Comparison of ENCODE assay signal across 18 cellular contexts in the genomic region with DNA sequence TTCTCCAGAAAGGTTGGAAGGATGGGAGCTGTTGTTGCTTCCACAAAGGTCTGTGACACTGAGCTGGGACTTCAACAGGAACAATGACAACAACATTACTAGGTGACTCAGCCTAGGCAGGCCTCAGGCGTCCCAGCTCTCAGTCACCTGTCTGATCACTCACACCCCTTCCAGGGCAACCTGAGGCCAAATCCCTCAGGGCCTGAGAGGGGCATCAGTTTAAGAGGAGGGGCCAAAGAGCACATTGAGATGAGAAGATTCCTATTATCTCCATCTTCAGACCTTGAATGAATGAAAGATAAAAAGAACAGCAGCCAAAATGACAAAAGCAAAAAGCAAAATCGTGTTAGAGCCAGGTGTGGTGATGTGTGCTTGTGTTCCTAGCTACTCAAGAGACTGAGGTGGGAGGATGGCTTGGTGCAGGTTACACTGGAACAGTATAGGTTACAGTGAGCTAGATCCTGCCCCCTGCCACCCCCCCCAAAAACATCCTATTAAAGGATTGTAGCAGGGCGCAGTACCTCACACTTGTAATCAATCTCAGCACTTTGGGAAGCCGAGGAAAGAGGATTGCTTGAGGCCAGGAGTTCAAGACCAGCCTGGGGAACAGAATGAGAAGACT. TPM values are rescaled to one million over a fixed set of nuclear protein-coding genes. Genes with fewer than 3 reads are reported as not detected.
DNase-seq lines count a peak whose midpoint lies in the region; ATAC-seq, FAIRE-seq and TF ChIP-seq lines count a peak whose summit lies in the region.
"Had no signal": no experiment of that assay in that cellular context is flagged by ENCODE, and none has a peak within 500 bp of the region (broad histone marks: within the 10 kb centered on the region; RNA-seq: fewer than 3 reads in every experiment).

A gene with protein sequence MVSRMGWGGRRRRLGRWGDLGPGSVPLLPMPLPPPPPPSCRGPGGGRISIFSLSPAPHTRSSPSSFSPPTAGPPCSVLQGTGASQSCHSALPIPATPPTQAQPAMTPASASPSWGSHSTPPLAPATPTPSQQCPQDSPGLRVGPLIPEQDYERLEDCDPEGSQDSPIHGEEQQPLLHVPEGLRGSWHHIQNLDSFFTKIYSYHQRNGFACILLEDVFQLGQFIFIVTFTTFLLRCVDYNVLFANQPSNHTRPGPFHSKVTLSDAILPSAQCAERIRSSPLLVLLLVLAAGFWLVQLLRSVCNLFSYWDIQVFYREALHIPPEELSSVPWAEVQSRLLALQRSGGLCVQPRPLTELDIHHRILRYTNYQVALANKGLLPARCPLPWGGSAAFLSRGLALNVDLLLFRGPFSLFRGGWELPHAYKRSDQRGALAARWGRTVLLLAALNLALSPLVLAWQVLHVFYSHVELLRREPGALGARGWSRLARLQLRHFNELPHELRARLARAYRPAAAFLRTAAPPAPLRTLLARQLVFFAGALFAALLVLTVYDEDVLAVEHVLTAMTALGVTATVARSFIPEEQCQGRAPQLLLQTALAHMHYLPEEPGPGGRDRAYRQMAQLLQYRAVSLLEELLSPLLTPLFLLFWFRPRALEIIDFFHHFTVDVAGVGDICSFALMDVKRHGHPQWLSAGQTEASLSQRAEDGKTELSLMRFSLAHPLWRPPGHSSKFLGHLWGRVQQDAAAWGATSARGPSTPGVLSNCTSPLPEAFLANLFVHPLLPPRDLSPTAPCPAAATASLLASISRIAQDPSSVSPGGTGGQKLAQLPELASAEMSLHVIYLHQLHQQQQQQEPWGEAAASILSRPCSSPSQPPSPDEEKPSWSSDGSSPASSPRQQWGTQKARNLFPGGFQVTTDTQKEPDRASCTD (minus strand): TSS at position 60 of the 622 bp plus-strand sequence. CDS start 71 bp downstream, outside the sequence.

- H3K79me2 ChIP-seq in HCT116 (ENCODE audit: insufficient read depth, low read length) = peaks cover under 1% of the 10 kb centered on the region

- no peak for TF ChIP-seq CTCF in HCT116 (IDR thresholded peaks at IDR 0.05 in 2 of 3, conservative IDR thresholded peaks at IDR 0.05 in 1 of 3; ENCODE audit: borderline replicate concordance in 1 of 3, insufficient read depth in 1 of 3, low read depth in 2 of 3, low read length in 2 of 3)
- no peak for TF ChIP-seq CTCF in bronchial epithelial cell (IDR thresholded peaks at IDR 0.05; ENCODE audit: insufficient read depth, low read length, severe bottlenecking)
- TF ChIP-seq CTCF in nephron (IDR thresholded peaks at IDR 0.05; ENCODE audit: unreplicated experiment in 3 of 3) = no peak
- no peak for TF ChIP-seq CTCF in prostate gland (IDR thresholded peaks at IDR 0.05)

- no peaks in the 10 kb centered on the region for H3K9me2 ChIP-seq in HCT116 (ENCODE audit: insufficient read depth)

- no peaks in the 10 kb centered on the region for H3K36me3 ChIP-seq in CD8-positive, alpha-beta memory T cell (ENCODE audit: insufficient read depth, low read length)
- H3K36me3 ChIP-seq in HCT116 (ENCODE audit: control insufficient read depth in 1 of 2, insufficient read depth in 2 of 2, low read length in 2 of 2) (no peaks in the 10 kb centered on the region), bronchial epithelial cell (ENCODE audit: control insufficient read depth, insufficient read depth, low read length) (no peaks in the 10 kb centered on the region), prostate gland (no peaks in the 10 kb centered on the region)
- H3K36me3 ChIP-seq: thoracic aorta had no signal

- no peak for DNase-seq in CD8-positive, alpha-beta memory T cell
- DNase-seq in HCT116 (ENCODE audit: low read depth, low spot score) (no peak), bronchial epithelial cell (ENCODE audit: low read depth) (peak; percentile 42), prostate gland (ENCODE audit: low spot score) (no peak), cardiac septum (ENCODE audit: low spot score) (no peak)
- DNase-seq in activated T-cell treated with anti-CD3 and anti-CD28 coated beads, Interleukin-2, amount 50 U/mL, for 1 hour = no peak
- DNase-seq: activated B cell treated with CpG ODN at 0.5 μM for 24 hours; activated naive CD4-positive, alpha-beta T cell treated with anti-CD3 and anti-CD28 coated beads, Interleukin-2, amount 10 ng/mL, durations not matched to agents 7 days and 5 days; AML-193; dorsolateral prefrontal cortex; kidney; NCI-H226; stimulated activated CD4-positive, alpha-beta T cell treated with anti-CD3 and anti-CD28 coated beads, Interleukin-4, amount 100 ng/mL, for 4 hours had no signal

- RAD21 ChIA-PET in HCT116 (lab: Charles Lee; ENCODE audit: low non-redundant PET in 1 of 2, low total read pairs in 2 of 2, uncharacterized antibody in 2 of 2, unreplicated experiment in 2 of 2) = interaction anchor here (0.6 to 0.9 kb wide), 2 partner anchors 62 to 123 kb away, joined by 3 read pairs; no protein-coding TSS in a partner anchor

- peak within 1 kb of the TSS in 6 of 8 donors; percentile 18 to 71 (median 46) for H3K27ac Mint-ChIP-seq in CD8-positive, alpha-beta memory T cell
- no peak within 1 kb of the TSS for H3K27ac Mint-ChIP-seq in nephron
- H3K27ac Mint-ChIP-seq: activated B cell treated with CpG ODN at 0.5 μM for 24 hours; activated naive CD4-positive, alpha-beta T cell treated with anti-CD3 and anti-CD28 coated beads, Interleukin-2, amount 10 ng/mL, durations not matched to agents 7 days and 5 days had no signal

- ATAC-seq in HCT116 = no peak

- H3K4me1 Mint-ChIP-seq in CD8-positive, alpha-beta memory T cell = peaks cover 14 to 25% (median 22%) of the 10 kb centered on the region in 3 donors
- H3K4me1 Mint-ChIP-seq in nephron = peaks cover 26% of the 10 kb centered on the region

- FAIRE-seq in bronchial epithelial cell (lab: Jason Lieb, UNC) = no peak
- FAIRE-seq: GM19239, kidney had no signal

- intact Hi-C loops in HCT116 (cut with micrococcal nuclease) (loop anchor here (5.0 kb wide), 1 partner anchor 88 kb away; no protein-coding TSS in a partner anchor), prostate gland (cut with DNase I) (loop anchor here (5.0 kb wide), 1 partner anchor 88 kb away; no protein-coding TSS in a partner anchor), cardiac septum (cut with DNase I) (loop anchor here (5.0 kb wide), 1 partner anchor 88 kb away; no protein-coding TSS in a partner anchor)

- peaks cover 6 to 17% of the 10 kb centered on the region in 2 donors for H3K27me3 Mint-ChIP-seq in CD8-positive, alpha-beta memory T cell
- peaks cover 32% of the 10 kb centered on the region for H3K27me3 Mint-ChIP-seq in nephron (ENCODE audit: low read depth)

- H3K9me3 Mint-ChIP-seq in CD8-positive, alpha-beta memory T cell = no peaks in the 10 kb centered on the region
- no peaks in the 10 kb centered on the region for H3K9me3 Mint-ChIP-seq in nephron
- H3K9me3 Mint-ChIP-seq: activated B cell treated with CpG ODN at 0.5 μM for 24 hours; activated naive CD4-positive, alpha-beta T cell treated with anti-CD3 and anti-CD28 coated beads, Interleukin-2, amount 10 ng/mL, durations not matched to agents 7 days and 5 days; brain; T-helper 1 cell treated with Interleukin-12 subunit alpha and Interleukin-12 subunit beta and Interleukin-4 antibody, amounts not matched to agents 30 μg/mL and 1 μg/mL, for 36 hours had no signal

- no peaks in the 10 kb centered on the region for H3K27me3 ChIP-seq in CD8-positive, alpha-beta memory T cell (ENCODE audit: insufficient read depth, low read length, poor library complexity, severe bottlenecking)
- H3K27me3 ChIP-seq in HCT116 (ENCODE audit: insufficient read depth, low read length) (no peaks in the 10 kb centered on the region), bronchial epithelial cell (ENCODE audit: control insufficient read depth, insufficient read depth, low read length) (no peaks in the 10 kb centered on the region), prostate gland (replicated peaks; ENCODE audit: insufficient read depth) (no peaks in the 10 kb centered on the region)

- peaks cover 0 to 9% (median 3%) of the 10 kb centered on the region in 3 donors for H3K36me3 Mint-ChIP-seq in CD8-positive, alpha-beta memory T cell
- peaks cover 3% of the 10 kb centered on the region for H3K36me3 Mint-ChIP-seq in nephron (ENCODE audit: low read depth)
- H3K36me3 Mint-ChIP-seq: brain had no signal

- BruUV-seq in HCT116 (replicated peaks; lab: Mats Ljungman, UMichigan) = no TSS peak

- peaks cover 18% of the 10 kb centered on the region for H3K4me1 ChIP-seq in CD8-positive, alpha-beta memory T cell (ENCODE audit: insufficient read depth, low read length)
- H3K4me1 ChIP-seq in HCT116 (ENCODE audit: control insufficient read depth in 1 of 2, insufficient read depth in 2 of 2, low read length in 2 of 2) = peaks cover 6 to 52% of the 10 kb centered on the region in 2 experiments
- H3K4me1 ChIP-seq in prostate gland (replicated peaks) = peaks cover 9% of the 10 kb centered on the region

- H3K9me3 ChIP-seq in CD8-positive, alpha-beta memory T cell (ENCODE audit: low read length) = no peaks in the 10 kb centered on the region
- no peaks in the 10 kb centered on the region for H3K9me3 ChIP-seq in HCT116 (ENCODE audit: control insufficient read depth in 1 of 2, insufficient read depth in 1 of 2, low read depth in 1 of 2, low read length in 2 of 2)
- H3K9me3 ChIP-seq in prostate gland = no peaks in the 10 kb centered on the region
- H3K9me3 ChIP-seq: thoracic aorta had no signal

- no peak for TF ChIP-seq POLR2A in HCT116 (IDR thresholded peaks at IDR 0.05; ENCODE audit: borderline replicate concordance, extremely low read depth, insufficient read depth, insufficient read length)
- no peak for TF ChIP-seq POLR2A in prostate gland (IDR thresholded peaks at IDR 0.05)

- H3K9ac ChIP-seq in HCT116 (ENCODE audit: low read length) = peak within 1 kb of the TSS; percentile 42

- no peaks in the 10 kb centered on the region for H4K20me1 ChIP-seq in HCT116 (ENCODE audit: insufficient read depth)

- H3K27ac ChIP-seq in CD8-positive, alpha-beta memory T cell (ENCODE audit: low read depth, low read length) = no peak within 1 kb of the TSS
- H3K27ac ChIP-seq in HCT116 (ENCODE audit: low read depth, low read length) = no peak within 1 kb of the TSS
- H3K27ac ChIP-seq in prostate gland = no peak within 1 kb of the TSS
- H3K27ac ChIP-seq: dorsolateral prefrontal cortex, thoracic aorta had no signal

- H3K4me3 Mint-ChIP-seq in CD8-positive, alpha-beta memory T cell = peak within 1 kb of the TSS in 2 of 7 donors; percentile 23 to 69
- H3K4me3 Mint-ChIP-seq in nephron = peak within 1 kb of the TSS; percentile 24 to 50 (median 30)
- H3K4me3 Mint-ChIP-seq: activated B cell treated with CpG ODN at 0.5 μM for 24 hours; activated naive CD4-positive, alpha-beta T cell treated with anti-CD3 and anti-CD28 coated beads, Interleukin-2, amount 10 ng/mL, durations not matched to agents 7 days and 5 days; T-helper 1 cell treated with Interleukin-12 subunit alpha and Interleukin-12 subunit beta and Interleukin-4 antibody, amounts not matched to agents 30 μg/mL and 1 μg/mL, for 36 hours had no signal

- POLR2A ChIA-PET in CD8-positive, alpha-beta memory T cell (lab: Charles Lee) = no interaction called here
- POLR2A ChIA-PET in HCT116 (lab: Charles Lee) = interaction anchor here (0.9 kb wide), 1 partner anchor 16 kb away, joined by 3 read pairs; no protein-coding TSS in a partner anchor

- WGBS in prostate gland = 78% methylated on average over 4 of the region's 4 CpGs

- no peak within 1 kb of the TSS for H3K4me3 ChIP-seq in CD8-positive, alpha-beta memory T cell (ENCODE audit: low read length)
- H3K4me3 ChIP-seq in HCT116 (replicated peaks in 1 of 2; ENCODE audit: low read depth in 1 of 2, low read length in 2 of 2) = peak within 1 kb of the TSS in 1 of 2 experiments; percentile 8; a peak in 1 of 4 replicates
- H3K4me3 ChIP-seq in bronchial epithelial cell (ENCODE audit: low read depth, low read length) = no peak within 1 kb of the TSS
- H3K4me3 ChIP-seq in prostate gland = no peak within 1 kb of the TSS
- H3K4me3 ChIP-seq: dorsolateral prefrontal cortex, thoracic aorta had no signal

- H2AFZ ChIP-seq in HCT116 (ENCODE audit: low read depth, low read length, poor library complexity, severe bottlenecking) = no peak within 1 kb of the TSS

- peak within 1 kb of the TSS; percentile 57 for H3K4me2 ChIP-seq in HCT116 (ENCODE audit: low read length)

- TF ChIP-seq RAD21 in HCT116 (IDR thresholded peaks at IDR 0.05; ENCODE audit: low read depth) = no peak

- CTCF ChIA-PET in CD8-positive, alpha-beta memory T cell (lab: Charles Lee) = interaction anchor here (0.7 to 1.5 kb wide), 3 partner anchors 16 to 127 kb away, joined by 3 to 4 read pairs (median 3); no protein-coding TSS in a partner anchor
- CTCF ChIA-PET in HCT116 (lab: Charles Lee) = interaction anchor here (1.0 to 2.5 kb wide), 4 partner anchors 12 to 87 kb away, joined by 3 to 7 read pairs (median 6); no protein-coding TSS in a partner anchor

RNA-seq across cellular contexts. Expression of the gene that starts here (rescaled TPM):
- 1 to 10 TPM; 3.8 to 4.2 TPM for total RNA-seq in CD8-positive, alpha-beta memory T cell
- polyA plus RNA-seq in CD8-positive, alpha-beta memory T cell = 15.4 TPM
- total RNA-seq in HCT116 (2021; ENCODE audit: unreplicated experiment) (2.1 TPM), bronchial epithelial cell (under 0.01 and 0.26 TPM in 2 replicates), prostate gland (1 to 10 TPM in 1 of 2 donors, under 1 TPM in 1; 0.18 to 7.1 TPM), cardiac septum (0.13 TPM)
- 5.8 and 6.9 TPM in 2 replicates for polyA plus RNA-seq in HCT116 (2012)

Comparison
In these comparisons a context has a peak if more than half of its experiments do, and no peak if none do; other contexts are left out.
1. Peak in DNase-seq in bronchial epithelial cell; RNA of the gene not detected or under 1 TPM.
2. H3K27ac Mint-ChIP-seq: peak in CD8-positive, alpha-beta memory T cell (6 of 8); none in nephron (0 of 3).